ENCODE assay signal across 23 cellular contexts in genomic region chr15:37057831-37058230, GRCh38. TPM values are rescaled to one million over a fixed set of nuclear protein-coding genes. Genes with fewer than 3 reads are reported as not detected.
DNase-seq lines count a peak whose midpoint lies in the region; ATAC-seq, FAIRE-seq and TF ChIP-seq lines count a peak whose summit lies in the region.
"Had no signal": no experiment of that assay in that cellular context is flagged by ENCODE, and none has a peak within 500 bp of the region (broad histone marks: within the 10 kb centered on the region; RNA-seq: fewer than 3 reads in every experiment).

No MANE protein-coding gene starts in this region.

- H3K23ac ChIP-seq in trophoblast cell (ENCODE audit: low read length) = no peak overlapping the region

- peaks cover 8% of the 10 kb centered on the region for H3K79me1 ChIP-seq in trophoblast cell (ENCODE audit: low read length)

- no peaks in the 10 kb centered on the region for H3K9me3 Mint-ChIP-seq in astrocyte (ENCODE audit: unreplicated experiment)
- H3K9me3 Mint-ChIP-seq: activated naive CD4-positive, alpha-beta T cell treated with anti-CD3 and anti-CD28 coated beads for 36 hours; activated T-cell treated with anti-CD3 and anti-CD28 coated beads, Interleukin-2, amount 50 U/mL, for 4 hours; CD8-positive, alpha-beta T cell; effector memory CD8-positive, alpha-beta T cell had no signal

- peak overlapping the region; percentile 23 for H3K4me3 Mint-ChIP-seq in astrocyte (ENCODE audit: unreplicated experiment)
- H3K4me3 Mint-ChIP-seq: activated naive CD4-positive, alpha-beta T cell treated with anti-CD3 and anti-CD28 coated beads for 36 hours; activated T-cell treated with anti-CD3 and anti-CD28 coated beads, Interleukin-2, amount 50 U/mL, for 4 hours; CD8-positive, alpha-beta T cell; effector memory CD8-positive, alpha-beta T cell; immature natural killer cell; T-cell had no signal

- H2BK5ac ChIP-seq in trophoblast cell (ENCODE audit: low read depth, low read length, poor library complexity) = peak overlapping the region; percentile 26

- H3K36me3 Mint-ChIP-seq in astrocyte (ENCODE audit: low read depth, unreplicated experiment) = no peaks in the 10 kb centered on the region
- H3K36me3 Mint-ChIP-seq: CD8-positive, alpha-beta T cell; immature natural killer cell; T-cell had no signal

- no peaks in the 10 kb centered on the region for H3K9me3 ChIP-seq in HUES48 (ENCODE audit: control insufficient read depth, insufficient read depth, low read length)
- no peaks in the 10 kb centered on the region for H3K9me3 ChIP-seq in astrocyte (ENCODE audit: insufficient read depth, low read depth, low read length)
- H3K9me3 ChIP-seq in hepatocyte (ENCODE audit: low read depth) = no peaks in the 10 kb centered on the region
- no peaks in the 10 kb centered on the region for H3K9me3 ChIP-seq in trophoblast cell (ENCODE audit: insufficient read depth, low read depth, low read length)
- H3K9me3 ChIP-seq: thyroid gland had no signal

- H3K18ac ChIP-seq in trophoblast cell (ENCODE audit: low read length) = peak overlapping the region; percentile 68

- H3K4me2 ChIP-seq in astrocyte (ENCODE audit: low read length) = peak overlapping the region; percentile 48
- peak overlapping the region; percentile 24 for H3K4me2 ChIP-seq in hepatocyte
- H3K4me2 ChIP-seq in trophoblast cell (ENCODE audit: low read length) = peak overlapping the region; percentile 37

- TF ChIP-seq CTCF in astrocyte (IDR thresholded peaks at IDR 0.05; ENCODE audit: insufficient read depth, low read depth, low read length) = no peak
- no peak for TF ChIP-seq CTCF in hepatocyte (IDR thresholded peaks at IDR 0.05; ENCODE audit: poor library complexity)

- H2AFZ ChIP-seq in astrocyte (ENCODE audit: low read depth, low read length) (no peak overlapping the region), hepatocyte (no peak overlapping the region), trophoblast cell (ENCODE audit: insufficient read depth, low read length, poor library complexity) (peak overlapping the region; percentile 43)
- H2AFZ ChIP-seq: parathyroid adenoma had no signal

- H2AK5ac ChIP-seq in trophoblast cell (ENCODE audit: low read length) = peak overlapping the region; percentile 45

- peak overlapping the region; percentile 67 for H3K14ac ChIP-seq in trophoblast cell (ENCODE audit: low read length)

- H3K27me3 ChIP-seq in HUES48 (ENCODE audit: control insufficient read depth, insufficient read depth, low read length) = no peaks in the 10 kb centered on the region
- no peaks in the 10 kb centered on the region for H3K27me3 ChIP-seq in astrocyte (ENCODE audit: insufficient read depth, low read length)
- H3K27me3 ChIP-seq in hepatocyte = no peaks in the 10 kb centered on the region
- no peaks in the 10 kb centered on the region for H3K27me3 ChIP-seq in trophoblast cell (ENCODE audit: insufficient read depth, low read length)
- H3K27me3 ChIP-seq: thyroid gland had no signal

- H4K20me1 ChIP-seq in astrocyte (ENCODE audit: insufficient read depth, low read length) = peaks cover 5% of the 10 kb centered on the region
- no peaks in the 10 kb centered on the region for H4K20me1 ChIP-seq in hepatocyte (ENCODE audit: insufficient read depth, poor library complexity, severe bottlenecking)

- H3K79me2 ChIP-seq in astrocyte (ENCODE audit: insufficient read depth, low read length) (peaks cover 29% of the 10 kb centered on the region), hepatocyte (peaks cover 6% of the 10 kb centered on the region), trophoblast cell (ENCODE audit: control insufficient read depth, insufficient read depth, low read length, poor library complexity) (peaks cover 1% of the 10 kb centered on the region)
- H3K79me2 ChIP-seq: parathyroid adenoma had no signal

- peak overlapping the region; percentile 81 for H4K91ac ChIP-seq in trophoblast cell (ENCODE audit: low read depth, low read length)

- peak overlapping the region; percentile 29 for H3K4ac ChIP-seq in trophoblast cell (ENCODE audit: low read depth, low read length)

- peaks cover 20% of the 10 kb centered on the region for H3K4me1 Mint-ChIP-seq in astrocyte (ENCODE audit: low read depth, unreplicated experiment)
- H3K4me1 Mint-ChIP-seq: immature natural killer cell, T-cell had no signal

- H3K9me2 ChIP-seq in hepatocyte (replicated peaks; ENCODE audit: insufficient read depth) = no peaks in the 10 kb centered on the region

- H3K9ac ChIP-seq in HUES48 (ENCODE audit: low read depth, low read length) (no peak overlapping the region), astrocyte (ENCODE audit: low read length) (peak overlapping the region; percentile 61), trophoblast cell (ENCODE audit: low read length) (peak overlapping the region; percentile 20)
- H3K9ac ChIP-seq: parathyroid adenoma had no signal

- H3K27ac ChIP-seq in HUES48 (ENCODE audit: low read depth, low read length) = peak overlapping the region; percentile 1
- peak overlapping the region; percentile 80 for H3K27ac ChIP-seq in astrocyte (ENCODE audit: low read depth, low read length)
- peak overlapping the region; percentile 70 for H3K27ac ChIP-seq in hepatocyte
- H3K27ac ChIP-seq in trophoblast cell (ENCODE audit: low read depth, low read length) = peak overlapping the region; percentile 79
- H3K27ac ChIP-seq: parathyroid adenoma, thyroid gland had no signal

- no peaks in the 10 kb centered on the region for H3K27me3 Mint-ChIP-seq in astrocyte (ENCODE audit: low read depth, unreplicated experiment)

- DNase-seq in astrocyte (ENCODE audit: low read depth) (peak; percentile 50), hepatocyte (ENCODE audit: low spot score) (no peak), trophoblast cell (no peak), GM12891 (ENCODE audit: insufficient read length, low spot score) (no peak)
- DNase-seq: activated CD4-positive, alpha-beta T cell treated with anti-CD3 and anti-CD28 coated beads for 1 hour; activated naive CD4-positive, alpha-beta T cell treated with anti-CD3 and anti-CD28 coated beads for 36 hours; activated T-cell treated with anti-CD3 and anti-CD28 coated beads, Interleukin-2, amount 50 U/mL, for 4 hours; amygdala; CD8-positive, alpha-beta T cell; DND-41; effector memory CD8-positive, alpha-beta T cell; HCEC 1CT; immature natural killer cell; NCI-H526; SHP77; stimulated activated naive CD4-positive, alpha-beta T cell; T-cell; thyroid gland had no signal

- no peak overlapping the region for H4K8ac ChIP-seq in trophoblast cell (ENCODE audit: low read depth, low read length)

- 71% methylated on average over 9 of the region's 9 CpGs for WGBS in hepatocyte (ENCODE audit: low lambda C conversion rate, missing lambda C conversion rate)
- no CpG with 5 or more reads among the region's 9 CpGs for WGBS in trophoblast cell (ENCODE audit: extremely low coverage, insufficient coverage, insufficient read length)

- H3K36me3 ChIP-seq in HUES48 (ENCODE audit: control insufficient read depth, insufficient read depth, low read length) (no peaks in the 10 kb centered on the region), astrocyte (ENCODE audit: insufficient read depth, low read length) (peaks cover 11% of the 10 kb centered on the region), hepatocyte (replicated peaks; ENCODE audit: insufficient read depth, low read depth) (no peaks in the 10 kb centered on the region), trophoblast cell (ENCODE audit: control insufficient read depth in 1 of 2, insufficient read depth in 2 of 2, low read length in 2 of 2) (no peaks in the 10 kb centered on the region)
- H3K36me3 ChIP-seq: thyroid gland had no signal

- ATAC-seq in HG02798 (IDR thresholded peaks at IDR 0.05; ENCODE audit: poor library complexity, unreplicated experiment) = no peak
- no peak for ATAC-seq in HG03521 (IDR thresholded peaks at IDR 0.05; ENCODE audit: unreplicated experiment)
- ATAC-seq: activated T-cell treated with anti-CD3 and anti-CD28 coated beads, Interleukin-2, amount 50 U/mL, for 4 hours; CD8-positive, alpha-beta T cell; effector memory CD8-positive, alpha-beta T cell; T-cell had no signal

- H3K4me3 ChIP-seq in HUES48 (ENCODE audit: low read depth, low read length) (no peak overlapping the region), astrocyte (ENCODE audit: insufficient read depth, low read depth, low read length) (no peak overlapping the region), hepatocyte (no peak overlapping the region), trophoblast cell (ENCODE audit: low read depth, low read length) (no peak overlapping the region)
- H3K4me3 ChIP-seq: thyroid gland had no signal

- peak overlapping the region; percentile 85 for H2BK12ac ChIP-seq in trophoblast cell (ENCODE audit: low read length)

- H2BK120ac ChIP-seq in trophoblast cell (ENCODE audit: insufficient read depth, low read length, poor library complexity) = peak overlapping the region; percentile 61

- H4K12ac ChIP-seq in trophoblast cell (ENCODE audit: low read depth, low read length) = no peak overlapping the region

- TF ChIP-seq POLR2A in GM12891 (IDR thresholded peaks at IDR 0.05; ENCODE audit: low read depth, low read length) = no peak

- peak overlapping the region; percentile 48 for H3K27ac Mint-ChIP-seq in astrocyte (ENCODE audit: unreplicated experiment)
- H3K27ac Mint-ChIP-seq: activated naive CD4-positive, alpha-beta T cell treated with anti-CD3 and anti-CD28 coated beads for 36 hours; CD8-positive, alpha-beta T cell; effector memory CD8-positive, alpha-beta T cell; immature natural killer cell; T-cell had no signal

- FAIRE-seq in astrocyte (lab: Jason Lieb, UNC) (no peak), GM12891 (lab: Jason Lieb, UNC) (no peak)
- FAIRE-seq: TTC549 had no signal

- H3K4me1 ChIP-seq in HUES48 (ENCODE audit: control insufficient read depth, insufficient read depth, low read length) = peaks cover 33% of the 10 kb centered on the region
- peaks cover 40% of the 10 kb centered on the region for H3K4me1 ChIP-seq in astrocyte (ENCODE audit: insufficient read depth, low read length)
- H3K4me1 ChIP-seq in hepatocyte (ENCODE audit: insufficient read depth) = peaks cover 14% of the 10 kb centered on the region
- H3K4me1 ChIP-seq in trophoblast cell (ENCODE audit: control insufficient read depth in 1 of 2, insufficient read depth in 2 of 2, low read length in 2 of 2) = peaks cover 13 to 18% of the 10 kb centered on the region in 2 experiments
- H3K4me1 ChIP-seq: parathyroid adenoma had no signal

TF ChIP-seq in GM12891, 5 proteins besides CTCF, POLR2A, EP300 and RAD21:
- TF ChIP-seq POU2F2 (IDR thresholded peaks at IDR 0.05; ENCODE audit: low read depth, low read length) (no peak), TAF1 (IDR thresholded peaks at IDR 0.05; ENCODE audit: low read depth, low read length) (no peak), SPI1 (IDR thresholded peaks at IDR 0.05; ENCODE audit: low read depth, low read length) (no peak), POLR2AphosphoS5 (IDR thresholded peaks at IDR 0.05; ENCODE audit: low read depth, low read length) (no peak), PAX5 (IDR thresholded peaks at IDR 0.05; ENCODE audit: insufficient read depth, low read length, severe bottlenecking) (no peak)

RNA-seq across cellular contexts. Expression of gene MEIS2, which starts 42.5 kb away (rescaled TPM):
- 30.9 and 35.6 TPM in 2 replicates for total RNA-seq in astrocyte
- 30.0 and 33.5 TPM in 2 replicates for total RNA-seq in hepatocyte
- polyA plus RNA-seq in hepatocyte = 20.6 and 32.4 TPM in 2 replicates
- polyA plus RNA-seq in trophoblast cell (2013) = 12.3 and 13.1 TPM in 2 replicates
- polyA plus RNA-seq in GM12891 (2012; ENCODE audit: low read depth, missing spikeins) = 1.7 TPM
- total RNA-seq: activated naive CD4-positive, alpha-beta T cell treated with anti-CD3 and anti-CD28 coated beads for 36 hours; CD8-positive, alpha-beta T cell had no signal
- polyA plus RNA-seq: immature natural killer cell had no signal

Comparison
In these comparisons a context has a peak if more than half of its experiments do, and no peak if none do; other contexts are left out.
1. H3K27ac ChIP-seq: peak in every context shown above with its lines; median percentile 80 in astrocyte; 79 in trophoblast cell; 70 in hepatocyte; 1 in HUES48.